In genomic region chr2:149042881-149043280, GRCh38 we compare ENCODE assay signal across 34 cellular contexts. TPM values are rescaled to one million over a fixed set of nuclear protein-coding genes. Genes with fewer than 3 reads are reported as not detected.
"Had no signal": no experiment of that assay in that cellular context is flagged by ENCODE, and none has a peak within 500 bp of the region (broad histone marks: within the 10 kb centered on the region; RNA-seq: fewer than 3 reads in every experiment).

No MANE protein-coding gene starts in this region.

- H3K4me2 ChIP-seq: neural progenitor cell had no signal

- H3K36me3 ChIP-seq: adrenal gland, ascending aorta, cardiac muscle cell, colonic mucosa, esophagus squamous epithelium, gastrocnemius medialis, neural progenitor cell, right atrium auricular region, spleen, tibial nerve, WERI-Rb-1 had no signal

- H3K27ac ChIP-seq: adrenal gland, ascending aorta, cardiac muscle cell, colonic mucosa, epithelial cell of prostate, esophagus squamous epithelium, gastrocnemius medialis, neural progenitor cell, parathyroid adenoma, right atrium auricular region, spleen, tibial nerve, WERI-Rb-1 had no signal

- H3K4me3 ChIP-seq: adrenal gland, ascending aorta, cardiac muscle cell, colonic mucosa, esophagus squamous epithelium, gastrocnemius medialis, neural progenitor cell, right atrium auricular region, spleen, tibial nerve had no signal

- H3K27me3 ChIP-seq: ascending aorta, colonic mucosa, right atrium auricular region had no signal

- ATAC-seq: activated CD4-positive, CD25-positive, alpha-beta regulatory T cell treated with anti-CD3 and anti-CD28 coated beads, Interleukin-2, amount 50 U/mL, for 24 hours; gastrocnemius medialis; left cardiac atrium; left ventricle myocardium superior; naive thymus-derived CD8-positive, alpha-beta T cell; T-helper 17 cell had no signal

- H3K9ac ChIP-seq: neural progenitor cell, parathyroid adenoma had no signal

- H3K4me1 ChIP-seq: adrenal gland, ascending aorta, colonic mucosa, gastrocnemius medialis, neural progenitor cell, parathyroid adenoma, right atrium auricular region had no signal

- DNase-seq: activated CD4-positive, alpha-beta memory T cell treated with anti-CD3 and anti-CD28 coated beads for 36 hours; activated CD4-positive, alpha-beta T cell treated with anti-CD3 and anti-CD28 coated beads, Interleukin-2, amount 10 ng/mL, durations not matched to agents 24 days and 14 days; activated CD8-positive, alpha-beta memory T cell treated with anti-CD3 and anti-CD28 coated beads, Interleukin-2, amount 50 U/mL, for 4 hours; activated gamma-delta T cell treated with Interleukin-2 at 50 U/mL for 16 hours; activated T-cell treated with anti-CD3 and anti-CD28 coated beads, Interleukin-2, amount 50 U/mL, for 1 hour; adrenal gland; cerebellar nuclear complex; colonic mucosa; effector CD8-positive, alpha-beta T cell; esophagus squamous epithelium; gastrocnemius medialis; glutamatergic neuron; left cardiac atrium; left ventricle myocardium superior; mammary epithelial cell; midbrain; naive thymus-derived CD8-positive, alpha-beta T cell; occipital lobe; spleen; stimulated activated naive CD4-positive, alpha-beta T cell treated with Interleukin-2 at 50 U/mL for 16 hours; T-helper 17 cell; T1000; WERI-Rb-1 had no signal

- H3K9me3 ChIP-seq: colonic mucosa, esophagus squamous epithelium, gastrocnemius medialis had no signal

RNA-seq across cellular contexts. Expression of gene LYPD6B, which starts 4.4 kb away (rescaled TPM):
- total RNA-seq: activated CD4-positive, alpha-beta memory T cell treated with anti-CD3 and anti-CD28 coated beads for 36 hours; activated CD4-positive, alpha-beta T cell treated with anti-CD3 and anti-CD28 coated beads, Interleukin-2, amount 10 ng/mL, durations not matched to agents 24 days and 14 days; activated CD8-positive, alpha-beta memory T cell treated with anti-CD3 and anti-CD28 coated beads for 36 hours; ascending aorta; dermis microvascular lymphatic vessel endothelial cell; gastrocnemius medialis; left cardiac atrium; left ventricle myocardium superior; naive thymus-derived CD8-positive, alpha-beta T cell; pulmonary artery endothelial cell; tibial nerve had no signal
